Comparison of ENCODE assay signal across 9 cellular contexts in the genomic region with DNA sequence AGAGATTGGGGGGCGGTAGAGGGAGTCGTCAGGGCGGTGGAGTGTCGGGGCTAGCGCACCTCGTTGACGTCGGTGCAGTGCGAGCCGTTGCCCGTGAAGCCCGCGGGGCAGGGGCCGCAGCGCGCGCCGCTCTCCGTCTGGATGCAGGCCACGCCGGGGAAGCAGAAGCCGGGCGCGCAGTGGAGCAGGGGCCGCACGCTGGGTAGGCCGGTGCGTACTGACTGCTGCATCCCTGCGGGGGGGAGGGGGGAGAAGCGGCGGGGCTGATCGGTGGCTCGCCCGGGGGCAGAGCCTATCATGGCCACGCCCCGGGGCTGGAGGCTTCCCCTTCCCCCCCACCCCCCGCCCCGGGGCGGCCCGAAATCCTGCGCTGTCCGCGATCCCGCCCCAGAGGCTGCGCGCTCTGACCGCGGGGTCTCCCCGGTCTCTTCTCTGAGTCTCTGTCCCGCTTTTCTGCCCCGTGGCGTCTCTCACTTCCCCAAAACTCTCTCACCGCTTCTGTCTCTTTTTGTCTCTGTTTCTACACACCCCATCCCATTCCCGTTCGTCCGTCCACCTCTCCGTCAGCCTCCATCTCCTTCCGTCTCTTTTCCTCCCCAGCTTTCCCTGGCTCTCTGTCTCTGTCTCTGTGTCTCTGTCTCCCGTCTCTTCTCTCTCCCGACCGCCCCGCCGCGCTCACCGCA. TPM values are rescaled to one million over a fixed set of nuclear protein-coding genes. Genes with fewer than 3 reads are reported as not detected.
DNase-seq lines count a peak whose midpoint lies in the region; ATAC-seq and TF ChIP-seq lines count a peak whose summit lies in the region.
"Had no signal": no experiment of that assay in that cellular context is flagged by ENCODE, and none has a peak within 500 bp of the region (broad histone marks: within the 10 kb centered on the region; RNA-seq: fewer than 3 reads in every experiment).

No MANE protein-coding gene starts in this region.

- peak; percentile 68 for DNase-seq in Right ventricle myocardium inferior (ENCODE audit: missing footprints)
- DNase-seq in right atrium auricular region (ENCODE audit: low spot score), result no peak
- peak in 1 of 2 donors; percentile 28 for DNase-seq in activated T-cell treated with anti-CD3 and anti-CD28 coated beads, Interleukin-2, amount 50 U/mL, for 72 hours
- peak; percentile 81 for DNase-seq in iPS-NIHi11 (ENCODE audit: low spot score)
- no peak for DNase-seq in stimulated activated naive CD8-positive, alpha-beta T cell treated with anti-CD3 and anti-CD28 coated beads, Interleukin-15, amount 100 ng/mL, for 72 hours
- DNase-seq in OCI-M1 (lab: John Stamatoyannopoulos, UW), result no peak
- DNase-seq in midbrain (lab: John Stamatoyannopoulos, UW), result no peak

- H3K4me1 ChIP-seq in right atrium auricular region, result peaks cover 0 to 59% of the 10 kb centered on the region in 2 donors

- H3K4me3 ChIP-seq in right atrium auricular region, result peak overlapping the region in 1 of 2 donors; percentile 41

- intact Hi-C loops in Right ventricle myocardium inferior (cut with DNase I), result no loop called here

- peak overlapping the region; percentile 73 to 88 for H3K4me3 Mint-ChIP-seq in activated T-cell treated with anti-CD3 and anti-CD28 coated beads, Interleukin-2, amount 50 U/mL, for 72 hours
- H3K4me3 Mint-ChIP-seq in stimulated activated naive CD8-positive, alpha-beta T cell treated with anti-CD3 and anti-CD28 coated beads, Interleukin-15, amount 100 ng/mL, for 72 hours, result peak overlapping the region; percentile 72 to 81

- H3K27me3 ChIP-seq in right atrium auricular region, result peaks cover 41 to 46% of the 10 kb centered on the region in 2 donors

- H3K9me3 ChIP-seq in right atrium auricular region, result no peaks in the 10 kb centered on the region

- H3K27ac ChIP-seq in right atrium auricular region, result no peak overlapping the region
- H3K27ac ChIP-seq: VCaP had no signal

- H3K36me3 ChIP-seq in right atrium auricular region, result no peaks in the 10 kb centered on the region

- peaks cover 4 to 9% of the 10 kb centered on the region in 2 donors for H3K36me3 Mint-ChIP-seq in activated T-cell treated with anti-CD3 and anti-CD28 coated beads, Interleukin-2, amount 50 U/mL, for 72 hours (ENCODE audit: insufficient read depth in 2 of 2)

- peaks cover 82% of the 10 kb centered on the region for H3K27me3 Mint-ChIP-seq in activated T-cell treated with anti-CD3 and anti-CD28 coated beads, Interleukin-2, amount 50 U/mL, for 72 hours (ENCODE audit: low read depth)
- peaks cover 99% of the 10 kb centered on the region for H3K27me3 Mint-ChIP-seq in stimulated activated naive CD8-positive, alpha-beta T cell treated with anti-CD3 and anti-CD28 coated beads, Interleukin-15, amount 100 ng/mL, for 72 hours

- no peaks in the 10 kb centered on the region for H3K9me3 Mint-ChIP-seq in activated T-cell treated with anti-CD3 and anti-CD28 coated beads, Interleukin-2, amount 50 U/mL, for 72 hours
- H3K9me3 Mint-ChIP-seq in stimulated activated naive CD8-positive, alpha-beta T cell treated with anti-CD3 and anti-CD28 coated beads, Interleukin-15, amount 100 ng/mL, for 72 hours, result no peaks in the 10 kb centered on the region

- TF ChIP-seq CTCF in right atrium auricular region (IDR thresholded peaks at IDR 0.05), result no peak

- ATAC-seq in Right ventricle myocardium inferior (no peak), HG03460 (IDR thresholded peaks at IDR 0.05; ENCODE audit: unreplicated experiment) (no peak)
- peak; percentile 4 to 28 for ATAC-seq in activated T-cell treated with anti-CD3 and anti-CD28 coated beads, Interleukin-2, amount 50 U/mL, for 72 hours (replicated peaks in 1 of 2)
- ATAC-seq in stimulated activated naive CD8-positive, alpha-beta T cell treated with anti-CD3 and anti-CD28 coated beads, Interleukin-15, amount 100 ng/mL, for 72 hours, result no peak

- H3K27ac Mint-ChIP-seq in activated T-cell treated with anti-CD3 and anti-CD28 coated beads, Interleukin-2, amount 50 U/mL, for 72 hours, result peak overlapping the region; percentile 38
- no peak overlapping the region for H3K27ac Mint-ChIP-seq in stimulated activated naive CD8-positive, alpha-beta T cell treated with anti-CD3 and anti-CD28 coated beads, Interleukin-15, amount 100 ng/mL, for 72 hours

- H3K4me1 Mint-ChIP-seq in activated T-cell treated with anti-CD3 and anti-CD28 coated beads, Interleukin-2, amount 50 U/mL, for 72 hours (ENCODE audit: low read depth), result peaks cover 43% of the 10 kb centered on the region
- H3K4me1 Mint-ChIP-seq in stimulated activated naive CD8-positive, alpha-beta T cell treated with anti-CD3 and anti-CD28 coated beads, Interleukin-15, amount 100 ng/mL, for 72 hours, result peaks cover 57% of the 10 kb centered on the region

RNA-seq across cellular contexts. Expression of gene COMP, which starts 1.1 kb away (rescaled TPM):
- total RNA-seq in Right ventricle myocardium inferior (not detected), right atrium auricular region (10 to 100 TPM in 1 of 2 donors, 1 to 10 TPM in 1; 7.8 to 12.5 TPM)
- total RNA-seq in activated T-cell treated with anti-CD3 and anti-CD28 coated beads, Interleukin-2, amount 50 U/mL, for 72 hours, result not detected

RNA-seq across cellular contexts. Expression of gene UPF1, which starts 41.7 kb away (rescaled TPM):
- total RNA-seq in Right ventricle myocardium inferior, result 37.0 TPM
- 10 to 100 TPM; 27.6 to 61.5 TPM for total RNA-seq in right atrium auricular region
- 10 to 100 TPM; 69.8 to 82.5 TPM for total RNA-seq in activated T-cell treated with anti-CD3 and anti-CD28 coated beads, Interleukin-2, amount 50 U/mL, for 72 hours

Comparison
In these comparisons a context has a peak if more than half of its experiments do, and no peak if none do; other contexts are left out.
1. DNase-seq: peak in Right ventricle myocardium inferior (single experiment) and iPS-NIHi11 (single experiment); none in right atrium auricular region (single experiment), stimulated activated naive CD8-positive, alpha-beta T cell treated with anti-CD3 and anti-CD28 coated beads, Interleukin-15, amount 100 ng/mL, for 72 hours (0 of 2), OCI-M1 (single experiment) and midbrain (single experiment).
2. ATAC-seq: peak in activated T-cell treated with anti-CD3 and anti-CD28 coated beads, Interleukin-2, amount 50 U/mL, for 72 hours (2 of 2); none in Right ventricle myocardium inferior (single experiment), stimulated activated naive CD8-positive, alpha-beta T cell treated with anti-CD3 and anti-CD28 coated beads, Interleukin-15, amount 100 ng/mL, for 72 hours (single experiment) and HG03460 (single experiment).